Comparison of ENCODE assay signal across 9 cellular contexts in genomic region chr19:7852851-7853759, GRCh38. TPM values are rescaled to one million over a fixed set of nuclear protein-coding genes. Genes with fewer than 3 reads are reported as not detected.
DNase-seq lines count a peak whose midpoint lies in the region; ATAC-seq, FAIRE-seq and TF ChIP-seq lines count a peak whose summit lies in the region.
"Had no signal": no experiment of that assay in that cellular context is flagged by ENCODE, and none has a peak within 500 bp of the region (broad histone marks: within the 10 kb centered on the region; RNA-seq: fewer than 3 reads in every experiment).

No MANE protein-coding gene starts in this region.

- H3K27ac ChIP-seq in OCI-LY3 (ENCODE audit: low read length) = no peak overlapping the region

- H3K4me3 ChIP-seq in OCI-LY3 (ENCODE audit: low read length) = 0 out of 2 replicates have a peak overlapping the region, but pooled peaks have one; percentile 4

- no peak overlapping the region for H2AFZ ChIP-seq in OCI-LY3 (ENCODE audit: low read depth, low read length)

- DNase-seq in COLO829 (ENCODE audit: low spot score) (peak; percentile 66), HTR-8/SVneo (ENCODE audit: insufficient read length, low spot score) (peak; percentile 70), activated T-cell treated with anti-CD3 and anti-CD28 coated beads for 48 hours (ENCODE audit: low read depth) (peak; percentile 68), natural killer cell (peak; percentile 70), superior temporal gyrus (ENCODE audit: extremely low spot score) (peak; percentile 69)

- intact Hi-C loops in natural killer cell (cut with micrococcal nuclease) = loop anchor here (1.0 kb wide), 1 partner anchor 72 kb away; no protein-coding TSS in a partner anchor

- H3K4me3 Mint-ChIP-seq in natural killer cell = no peak overlapping the region
- H3K4me3 Mint-ChIP-seq: IgD-negative memory B cell had no signal

- peaks cover 9 to 10% of the 10 kb centered on the region in 2 donors for H3K4me1 Mint-ChIP-seq in natural killer cell

- ATAC-seq in esophagus mucosa (peak; percentile 74), natural killer cell (peak; percentile 74 to 98 (median 95)), HG03095 (IDR thresholded peaks at IDR 0.05; ENCODE audit: unreplicated experiment) (no peak)

- H3K27me3 Mint-ChIP-seq in natural killer cell (ENCODE audit: low read depth in 2 of 2) = no peaks in the 10 kb centered on the region

- H3K27me3 ChIP-seq in OCI-LY3 (ENCODE audit: low read depth, low read length) = peaks cover 7% of the 10 kb centered on the region; the same call in 1 of the 2 replicates

- H3K9me3 Mint-ChIP-seq in natural killer cell = no peaks in the 10 kb centered on the region
- H3K9me3 Mint-ChIP-seq: IgD-negative memory B cell had no signal

- H3K79me2 ChIP-seq in OCI-LY3 (ENCODE audit: low read length) = no peaks in the 10 kb centered on the region

- peak; percentile 75 for FAIRE-seq in HTR-8/SVneo (lab: Jason Lieb, UNC)

- H3K27ac Mint-ChIP-seq in natural killer cell = peak overlapping the region in 1 of 2 donors; percentile 42

- H3K4me1 ChIP-seq in OCI-LY3 (ENCODE audit: low read length) = 0 out of 2 replicates have a peak, but pooled peaks cover under 1% of the 10 kb centered on the region

- no peaks in the 10 kb centered on the region for H4K20me1 ChIP-seq in OCI-LY3 (ENCODE audit: insufficient read depth, low read length)

- H3K9me3 ChIP-seq in OCI-LY3 (ENCODE audit: insufficient read depth, low read length) = no peaks in the 10 kb centered on the region

- H3K9ac ChIP-seq in OCI-LY3 (ENCODE audit: low read length) = no peak overlapping the region

- H3K36me3 ChIP-seq in OCI-LY3 (replicated peaks; ENCODE audit: low read depth, low read length) = no peaks in the 10 kb centered on the region

- H3K36me3 Mint-ChIP-seq in natural killer cell = no peaks in the 10 kb centered on the region

- peak; percentile 89 for TF ChIP-seq CTCF in OCI-LY3 (IDR thresholded peaks at IDR 0.05; ENCODE audit: low read depth, low read length)
- peak; percentile 79 for TF ChIP-seq CTCF in natural killer cell (IDR thresholded peaks at IDR 0.05)

- peak overlapping the region; percentile 25 for H3K4me2 ChIP-seq in OCI-LY3 (ENCODE audit: low read length)

RNA-seq across cellular contexts. Expression of gene PRR36, which starts 21.1 kb away (rescaled TPM):
- total RNA-seq in esophagus mucosa = 0.04 TPM
- total RNA-seq in natural killer cell = under 1 TPM; 0.11 to 0.13 (median 0.12) TPM

RNA-seq across cellular contexts. Expression of gene EVI5L, which starts 23.1 kb away (rescaled TPM):
- total RNA-seq in esophagus mucosa (9.6 TPM), natural killer cell (10 to 100 TPM in 2 of 3 donors, 1 to 10 TPM in 1; 9.6 to 13.5 (median 11.3) TPM)

RNA-seq across cellular contexts. Expression of gene LRRC8E, which starts 35.2 kb away (rescaled TPM):
- total RNA-seq in esophagus mucosa (11.6 TPM), natural killer cell (not detected)

RNA-seq across cellular contexts. Expression of gene MAP2K7, which starts 50.6 kb away (rescaled TPM):
- total RNA-seq in esophagus mucosa = 15.4 TPM
- total RNA-seq in natural killer cell = 100 to 1,000 TPM; 131 to 218 (median 159) TPM

Comparison
In these comparisons a context has a peak if more than half of its experiments do, and no peak if none do; other contexts are left out.
1. RNA of gene LRRC8E, which starts 35.2 kb away (total RNA-seq): 11.6 TPM in esophagus mucosa (single experiment); not detected in natural killer cell; every median in the first group is over 10 times any median in the second.
2. Peak in every context shown above with its lines, with median percentiles within 50 percentile points of each other: DNase-seq.